Comparison of ENCODE assay signal across 11 cellular contexts in the genomic region with DNA sequence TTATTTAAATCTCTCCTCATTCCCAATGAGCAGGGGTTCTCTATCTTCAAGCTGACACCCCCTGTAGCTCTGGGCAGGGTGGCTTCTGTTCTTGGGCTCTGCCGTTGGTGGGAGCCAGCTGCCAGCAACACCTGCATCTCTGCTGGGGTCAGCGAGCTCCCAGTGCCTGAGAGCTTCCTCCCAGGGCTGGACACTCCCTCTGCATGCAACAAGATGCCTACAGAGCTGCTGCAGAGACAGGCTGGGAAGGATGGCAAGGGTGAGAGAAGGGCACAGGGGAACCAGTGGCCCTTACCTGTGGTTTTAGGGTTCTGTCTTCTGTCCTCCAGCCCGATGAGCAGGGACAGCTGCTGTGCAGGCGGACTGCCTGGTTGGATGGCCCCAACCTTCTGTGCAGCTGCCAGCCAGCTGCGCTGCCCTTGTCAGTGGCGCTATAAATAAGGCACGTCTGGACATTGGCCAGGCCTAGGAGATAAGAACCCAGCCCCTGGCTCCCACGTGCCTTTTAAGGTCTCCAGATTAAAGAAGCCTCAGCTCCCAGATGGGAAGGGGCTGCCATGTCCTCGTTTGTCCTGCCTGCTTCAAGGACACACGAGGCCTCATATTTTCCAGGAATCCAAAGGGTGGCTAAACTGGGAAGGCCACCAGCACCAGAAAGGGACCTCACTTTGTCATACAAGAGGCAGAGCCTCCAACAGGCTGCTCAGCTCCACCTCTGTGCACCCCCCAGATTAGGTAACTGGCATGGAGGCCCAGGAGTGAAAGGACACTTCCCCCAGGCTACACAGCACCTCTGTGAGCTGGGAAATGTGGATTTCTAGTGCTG. TPM values are rescaled to one million over a fixed set of nuclear protein-coding genes. Genes with fewer than 3 reads are reported as not detected.
DNase-seq lines count a peak whose midpoint lies in the region; ATAC-seq and TF ChIP-seq lines count a peak whose summit lies in the region.
"Had no signal": no experiment of that assay in that cellular context is flagged by ENCODE, and none has a peak within 500 bp of the region (broad histone marks: within the 10 kb centered on the region; RNA-seq: fewer than 3 reads in every experiment).

No MANE protein-coding gene starts in this region.

- peak; percentile 84 for ATAC-seq in Right ventricle myocardium inferior
- peak; percentile 95 to 98 (median 97) for ATAC-seq in psoas muscle
- ATAC-seq in T-helper 17 cell = no peak

- H3K4me1 ChIP-seq in psoas muscle = peaks cover 18% of the 10 kb centered on the region

- H3K27ac ChIP-seq in psoas muscle = peak overlapping the region; percentile 46
- H3K27ac ChIP-seq: HL-60, RWPE1 had no signal

- no peak overlapping the region for H3K27ac Mint-ChIP-seq in T-helper 17 cell

- DNase-seq in EL (peak; percentile 20), Right ventricle myocardium inferior (ENCODE audit: missing footprints) (peak; percentile 70), psoas muscle (peak; percentile 70 to 88), OCI-M2 (lab: John Stamatoyannopoulos, UW; ENCODE audit: unreplicated experiment) (no peak), T-helper 17 cell (no peak), NCI-H1436 (lab: John Stamatoyannopoulos, UW) (no peak), RKO (ENCODE audit: low spot score) (no peak)
- DNase-seq: mammary epithelial cell had no signal

- H3K4me3 ChIP-seq in psoas muscle = peak overlapping the region; percentile 26

- no peaks in the 10 kb centered on the region for H3K36me3 Mint-ChIP-seq in T-helper 17 cell (ENCODE audit: low read depth)

- H3K36me3 ChIP-seq in psoas muscle (ENCODE audit: insufficient read depth in 1 of 2, low read depth in 1 of 2) = no peaks in the 10 kb centered on the region

- 15 to 18% (median 17%) methylated on average over 10 of the region's 10 CpGs for WGBS in psoas muscle, 3 donors

- H3K27me3 Mint-ChIP-seq in T-helper 17 cell = peaks cover 41% of the 10 kb centered on the region

- H3K9me3 ChIP-seq in psoas muscle (no peaks in the 10 kb centered on the region), T-helper 17 cell (ENCODE audit: control insufficient read depth, low read length, poor library complexity, severe bottlenecking) (no peaks in the 10 kb centered on the region)

- H3K4me1 Mint-ChIP-seq in T-helper 17 cell = peaks cover 2% of the 10 kb centered on the region

- TF ChIP-seq CTCF in psoas muscle (IDR thresholded peaks at IDR 0.05) = no peak

- intact Hi-C loops in Right ventricle myocardium inferior (cut with DNase I) (loop anchor here (1.0 to 2.0 kb wide), 3 partner anchors 48 to 79 kb away; no protein-coding TSS in a partner anchor), psoas muscle (cut with DNase I) (loop anchor here in 1 of 2 donors (10.0 kb wide), 1 partner anchor 56 kb away; no protein-coding TSS in a partner anchor)

- H3K27me3 ChIP-seq in psoas muscle (ENCODE audit: insufficient read depth in 3 of 3, low read length in 2 of 3) = no peaks in the 10 kb centered on the region

- no peak overlapping the region for H3K4me3 Mint-ChIP-seq in T-helper 17 cell

TF ChIP-seq in PFSK-1, 5 proteins besides CTCF, POLR2A, EP300 and RAD21:
- no peak for TF ChIP-seq TAF1 (IDR thresholded peaks at IDR 0.05; ENCODE audit: borderline replicate concordance, insufficient read depth, low read length)
- TF ChIP-seq FOXP2 (optimal IDR thresholded peaks at IDR 0.05; ENCODE audit: borderline replicate concordance, extremely low read depth, extremely low read length, insufficient read depth) = peak; percentile 33
TF ChIP-seq in PFSK-1: peak in this region for 1.

RNA-seq across cellular contexts. Expression of a gene that starts 39.5 kb away (rescaled TPM):
- 46.2 TPM for polyA plus RNA-seq in PFSK-1 (2012; ENCODE audit: insufficient read length, low read depth)
- total RNA-seq in Right ventricle myocardium inferior (1,619 TPM), psoas muscle (100 to 1,000 TPM in 1 of 4 donors, 10 to 100 TPM in 3; 33.5 to 114 (median 51.7) TPM), T-helper 17 cell (1 to 10 TPM in 1 of 2 donors, under 1 TPM in 1; 0.65 to 8.9 TPM)
- polyA plus RNA-seq in psoas muscle = 10 to 100 TPM; 24.7 to 40.9 (median 28.5) TPM

Comparison
In these comparisons a context has a peak if more than half of its experiments do, and no peak if none do; other contexts are left out.
1. DNase-seq: peak in EL (single experiment), Right ventricle myocardium inferior (single experiment) and psoas muscle (2 of 2); none in OCI-M2 (single experiment), T-helper 17 cell (0 of 3), NCI-H1436 (single experiment) and RKO (single experiment).
2. RNA of a gene that starts 39.5 kb away (total RNA-seq): 1,619 TPM in Right ventricle myocardium inferior (single experiment); 33.5 to 114 TPM in psoas muscle and 0.65 to 8.9 TPM in T-helper 17 cell; every median in the first group is over 10 times any median in the second.